15 cellular contexts compared by ENCODE assay signal in genomic region chr4:55186700-55187099, GRCh38.
"Had no signal": no experiment of that assay in that cellular context is flagged by ENCODE, and none has a peak within 500 bp of the region (broad histone marks: within the 10 kb centered on the region; RNA-seq: fewer than 3 reads in every experiment).

No MANE protein-coding gene starts in this region.

- H3K4me3 Mint-ChIP-seq: activated CD4-positive, alpha-beta memory T cell treated with anti-CD3 and anti-CD28 coated beads, Interleukin-2, amount 10 ng/mL, durations not matched to agents 7 days and 5 days; memory B cell; type B pancreatic cell had no signal

- H3K27me3 Mint-ChIP-seq: progenitor cell of endocrine pancreas had no signal

- H3K27me3 ChIP-seq: breast epithelium, suprapubic skin had no signal

- DNase-seq: activated CD4-positive, alpha-beta memory T cell treated with anti-CD3 and anti-CD28 coated beads, Interleukin-2, amount 10 ng/mL, durations not matched to agents 7 days and 5 days; activated CD8-positive, alpha-beta memory T cell treated with anti-CD3 and anti-CD28 coated beads, Interleukin-2, amount 50 U/mL, for 4 hours; activated naive CD4-positive, alpha-beta T cell; aorta; kidney glomerular epithelial cell; occipital lobe; stimulated activated CD4-positive, alpha-beta T cell treated with anti-CD3 and anti-CD28 coated beads, Interleukin-2, amount 100 ng/mL, for 24 hours; stimulated activated naive CD4-positive, alpha-beta T cell treated with Interleukin-2 at 50 U/mL for 16 hours had no signal

- H3K9me3 ChIP-seq: breast epithelium, suprapubic skin had no signal

- H3K36me3 ChIP-seq: breast epithelium, suprapubic skin had no signal

- H3K4me1 ChIP-seq: breast epithelium had no signal

- ATAC-seq: sciatic nerve had no signal

- H3K36me3 Mint-ChIP-seq: memory B cell, type B pancreatic cell had no signal

- FAIRE-seq: frontal cortex had no signal

- H3K27ac Mint-ChIP-seq: activated CD4-positive, alpha-beta memory T cell treated with anti-CD3 and anti-CD28 coated beads, Interleukin-2, amount 10 ng/mL, durations not matched to agents 7 days and 5 days; memory B cell; progenitor cell of endocrine pancreas; type B pancreatic cell had no signal

- H3K4me3 ChIP-seq: breast epithelium, suprapubic skin had no signal

- H3K4me1 Mint-ChIP-seq: activated CD4-positive, alpha-beta memory T cell treated with anti-CD3 and anti-CD28 coated beads, Interleukin-2, amount 10 ng/mL, durations not matched to agents 7 days and 5 days; memory B cell had no signal

- H3K9me3 Mint-ChIP-seq: activated CD4-positive, alpha-beta memory T cell treated with anti-CD3 and anti-CD28 coated beads, Interleukin-2, amount 10 ng/mL, durations not matched to agents 7 days and 5 days had no signal
